8 cellular contexts compared by ENCODE assay signal in genomic region chr16:10616744-10617640, GRCh38. TPM values are rescaled to one million over a fixed set of nuclear protein-coding genes. Genes with fewer than 3 reads are reported as not detected.
DNase-seq lines count a peak whose midpoint lies in the region; ATAC-seq and TF ChIP-seq lines count a peak whose summit lies in the region.

No MANE protein-coding gene starts in this region.

- POLR2A ChIA-PET in PC-9 (lab: Charles Lee; ENCODE audit: unreplicated experiment): interaction anchor here (0.5 to 0.8 kb wide), 4 partner anchors 16 to 77 kb away, joined by 4 to 12 read pairs (median 6); no protein-coding TSS in a partner anchor

- no peak for TF ChIP-seq POLR2A in sigmoid colon (IDR thresholded peaks at IDR 0.05)

- H3K9me2 ChIP-seq in PC-9 (ENCODE audit: insufficient read depth): no peaks in the 10 kb centered on the region

- no peaks in the 10 kb centered on the region for H3K79me2 ChIP-seq in PC-9 (ENCODE audit: low read depth)

- 51 to 56% methylated on average over 15 of the region's 15 CpGs for WGBS in sigmoid colon, 2 donors

- H3K9me3 ChIP-seq in PC-9 (ENCODE audit: insufficient read depth, low read depth) (no peaks in the 10 kb centered on the region), sigmoid colon (no peaks in the 10 kb centered on the region)

- TSS peak; percentile 49 for BruUV-seq in PC-9 (replicated peaks; lab: Mats Ljungman, UMichigan)

- TF ChIP-seq CTCF in PC-9 (conservative IDR thresholded peaks at IDR 0.05) (no peak; the same call in 1 of the 2 replicates), sigmoid colon (IDR thresholded peaks at IDR 0.05) (no peak), osteocyte (IDR thresholded peaks at IDR 0.05) (no peak)

- H3K9me3 Mint-ChIP-seq in osteocyte (ENCODE audit: unreplicated experiment): no peaks in the 10 kb centered on the region

- H3K4me1 ChIP-seq in PC-9 (replicated peaks; ENCODE audit: insufficient read depth) (peaks cover 26% of the 10 kb centered on the region), sigmoid colon (peaks cover 0 to 35% (median 29%) of the 10 kb centered on the region in 4 donors)

- ATAC-seq in Right ventricle myocardium superior (ENCODE audit: poor library complexity) (peak; percentile 74), GM18861 (IDR thresholded peaks at IDR 0.05; ENCODE audit: unreplicated experiment) (no peak)

- H3K36me3 ChIP-seq in PC-9 (ENCODE audit: low read depth) (no peaks in the 10 kb centered on the region), sigmoid colon (no peaks in the 10 kb centered on the region)

- no peak overlapping the region for H3K27ac ChIP-seq in PC-9
- peak overlapping the region in 3 of 4 donors; percentile 17 to 71 (median 35) for H3K27ac ChIP-seq in sigmoid colon

- H3K4me3 Mint-ChIP-seq in osteocyte (ENCODE audit: unreplicated experiment): no peak overlapping the region

- CTCF ChIA-PET in PC-9 (lab: Charles Lee): interaction anchor here (0.6 to 1.8 kb wide), 4 partner anchors 36 to 262 kb away, joined by 3 to 5 read pairs (median 4); partner anchors contain the start of gene EMP2

- no peak overlapping the region for H3K27ac Mint-ChIP-seq in osteocyte (ENCODE audit: unreplicated experiment)

- H3K4me2 ChIP-seq in PC-9: peak overlapping the region; percentile 25

- no peaks in the 10 kb centered on the region for H4K20me1 ChIP-seq in PC-9 (ENCODE audit: insufficient read depth)

- peaks cover 19% of the 10 kb centered on the region for H3K27me3 Mint-ChIP-seq in osteocyte (ENCODE audit: unreplicated experiment)

- H3K4me3 ChIP-seq in PC-9 (no peak overlapping the region), sigmoid colon (no peak overlapping the region)

- peak; percentile 8 for DNase-seq in GM04503 (ENCODE audit: low read depth)
- DNase-seq in PC-9: peak; percentile 63 to 94
- peak; percentile 79 for DNase-seq in Right ventricle myocardium superior
- peak; percentile 83 for DNase-seq in sigmoid colon
- no peak for DNase-seq in osteocyte (ENCODE audit: extremely low spot score, unreplicated experiment)
- no peak for DNase-seq in T-helper 2 cell
- no peak for DNase-seq in NCI-H187 treated with DMSO at 0.1 percent for 48 hours (lab: John Stamatoyannopoulos, UW)

- no peak for TF ChIP-seq EP300 in sigmoid colon (IDR thresholded peaks at IDR 0.05)

- H3K4me1 Mint-ChIP-seq in osteocyte (ENCODE audit: unreplicated experiment): peaks cover 3% of the 10 kb centered on the region

- no peaks in the 10 kb centered on the region; the same call in 1 of the 2 replicates for H3F3A ChIP-seq in PC-9 (ENCODE audit: insufficient read depth, low read depth)

- H3K27me3 ChIP-seq in PC-9 (ENCODE audit: insufficient read depth, low read depth) (no peaks in the 10 kb centered on the region), sigmoid colon (no peaks in the 10 kb centered on the region)

- intact Hi-C loops in PC-9 (cut with micrococcal nuclease; ENCODE audit: unreplicated experiment): loop anchor here (1.0 kb wide), 3 partner anchors 23 to 260 kb away; partner anchors contain the start of genes CIITA and EMP2
- intact Hi-C loops in Right ventricle myocardium superior (cut with DNase I): no loop called here
- intact Hi-C loops in sigmoid colon (cut with DNase I): no loop called here

- no peak overlapping the region for H2AFZ ChIP-seq in PC-9

- H3K36me3 Mint-ChIP-seq in osteocyte (ENCODE audit: unreplicated experiment): no peaks in the 10 kb centered on the region

RNA-seq across cellular contexts. Expression of gene EMP2, which starts 36.6 kb away (rescaled TPM):
- total RNA-seq in PC-9 (2021) (82.5 and 137 TPM in 2 replicates), Right ventricle myocardium superior (81.0 TPM), sigmoid colon (10 to 100 TPM; 38.3 to 57.3 (median 42.8) TPM), osteocyte (4.7 and 5.9 TPM in 2 replicates)
- 10 to 100 TPM in 2 of 3 donors, 1 to 10 TPM in 1; 7.2 to 49.5 (median 10.6) TPM for polyA plus RNA-seq in sigmoid colon

Comparison
In these comparisons a context has a peak if more than half of its experiments do, and no peak if none do; other contexts are left out.
1. DNase-seq: peak in GM04503 (single experiment), PC-9 (2 of 2), Right ventricle myocardium superior (single experiment) and sigmoid colon (single experiment); none in osteocyte (single experiment), T-helper 2 cell (0 of 5) and NCI-H187 treated with DMSO at 0.1 percent for 48 hours (single experiment).